ENCODE assay signal across 3 cellular contexts in the genomic region with DNA sequence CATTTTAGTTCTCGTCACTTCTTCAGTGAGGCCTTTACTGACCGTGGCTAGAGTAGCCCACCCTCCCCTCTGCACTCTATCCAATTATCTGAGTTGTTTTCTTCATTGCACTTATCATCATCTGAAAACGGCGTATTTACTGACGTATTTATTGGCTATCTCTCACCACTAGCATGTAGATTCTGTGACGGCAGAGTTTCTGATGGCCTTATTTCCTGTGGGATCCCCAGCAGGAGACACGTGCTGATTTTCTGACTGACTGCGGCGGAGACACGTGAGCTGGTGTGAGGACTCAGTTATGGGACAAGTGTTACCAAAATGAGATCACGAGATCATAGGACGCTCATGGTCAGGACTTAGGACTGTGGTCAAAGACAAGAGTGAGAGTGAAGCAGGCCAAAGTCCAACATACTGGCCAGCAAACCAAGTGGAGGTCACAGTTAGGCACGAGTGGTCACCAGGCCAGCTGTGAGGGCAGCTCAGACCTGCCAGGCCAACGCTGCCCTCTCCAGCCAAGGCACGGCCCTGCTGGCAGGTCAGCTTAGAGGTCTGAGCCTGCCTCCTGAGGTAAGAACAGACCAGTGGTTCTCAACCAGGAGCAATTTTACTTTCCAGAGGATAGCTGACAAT.
TF ChIP-seq lines count a peak whose summit lies in the region.

No MANE protein-coding gene starts in this region.

TF ChIP-seq in GM23338, 12 proteins besides CTCF, POLR2A, EP300 and RAD21 (continues in another document):
- TF ChIP-seq NANOG (IDR thresholded peaks at IDR 0.05; ENCODE audit: borderline replicate concordance): no peak
- TF ChIP-seq, protein P1, sequence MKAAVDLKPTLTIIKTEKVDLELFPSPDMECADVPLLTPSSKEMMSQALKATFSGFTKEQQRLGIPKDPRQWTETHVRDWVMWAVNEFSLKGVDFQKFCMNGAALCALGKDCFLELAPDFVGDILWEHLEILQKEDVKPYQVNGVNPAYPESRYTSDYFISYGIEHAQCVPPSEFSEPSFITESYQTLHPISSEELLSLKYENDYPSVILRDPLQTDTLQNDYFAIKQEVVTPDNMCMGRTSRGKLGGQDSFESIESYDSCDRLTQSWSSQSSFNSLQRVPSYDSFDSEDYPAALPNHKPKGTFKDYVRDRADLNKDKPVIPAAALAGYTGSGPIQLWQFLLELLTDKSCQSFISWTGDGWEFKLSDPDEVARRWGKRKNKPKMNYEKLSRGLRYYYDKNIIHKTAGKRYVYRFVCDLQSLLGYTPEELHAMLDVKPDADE (IDR thresholded peaks at IDR 0.05): no peak

TF ChIP-seq in H1, 55 proteins besides CTCF, POLR2A, EP300 and RAD21:
- TF ChIP-seq RXRA (IDR thresholded peaks at IDR 0.05; ENCODE audit: insufficient read depth, low read depth, low read length) (no peak), EGR1 (IDR thresholded peaks at IDR 0.05; ENCODE audit: borderline replicate concordance, low read depth, low read length) (no peak), CEBPB (IDR thresholded peaks at IDR 0.05; ENCODE audit: low read depth, low read length) (no peak), CHD2 (IDR thresholded peaks at IDR 0.05; ENCODE audit: low read length) (no peak), SP4 (IDR thresholded peaks at IDR 0.05; ENCODE audit: low read length) (no peak), SP1 (IDR thresholded peaks at IDR 0.05; ENCODE audit: low read depth, low read length) (no peak), CBX5 (IDR thresholded peaks at IDR 0.05; ENCODE audit: low read depth, low read length) (no peak), CTBP2 (IDR thresholded peaks at IDR 0.05; ENCODE audit: borderline replicate concordance, insufficient read depth, insufficient read length, low read length) (no peak)
- TF ChIP-seq, protein P2, sequence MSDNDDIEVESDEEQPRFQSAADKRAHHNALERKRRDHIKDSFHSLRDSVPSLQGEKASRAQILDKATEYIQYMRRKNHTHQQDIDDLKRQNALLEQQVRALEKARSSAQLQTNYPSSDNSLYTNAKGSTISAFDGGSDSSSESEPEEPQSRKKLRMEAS (IDR thresholded peaks at IDR 0.05): no peak

TF ChIP-seq in HepG2, 621 proteins besides CTCF, POLR2A, EP300 and RAD21 (continues in another document):
- no peak for TF ChIP-seq ZMAT3 (CRISPR knock-in tag; conservative IDR thresholded peaks at IDR 0.05)
- TF ChIP-seq ZNF737 (CRISPR knock-in tag; IDR thresholded peaks at IDR 0.05; ENCODE audit: borderline replicate concordance): no peak
- no peak for TF ChIP-seq CEBPB (IDR thresholded peaks at IDR 0.05; ENCODE audit: borderline replicate concordance, low read depth, low read length)
- 0 out of 2 replicates have a peak, but pooled peaks have one; percentile 7 for TF ChIP-seq HNF4G (IDR thresholded peaks at IDR 0.05; ENCODE audit: borderline replicate concordance, low read depth, low read length)
- no peak for TF ChIP-seq HNF4G (CRISPR knock-in tag; IDR thresholded peaks at IDR 0.05; ENCODE audit: borderline replicate concordance, low read depth)
- TF ChIP-seq, protein P3, sequence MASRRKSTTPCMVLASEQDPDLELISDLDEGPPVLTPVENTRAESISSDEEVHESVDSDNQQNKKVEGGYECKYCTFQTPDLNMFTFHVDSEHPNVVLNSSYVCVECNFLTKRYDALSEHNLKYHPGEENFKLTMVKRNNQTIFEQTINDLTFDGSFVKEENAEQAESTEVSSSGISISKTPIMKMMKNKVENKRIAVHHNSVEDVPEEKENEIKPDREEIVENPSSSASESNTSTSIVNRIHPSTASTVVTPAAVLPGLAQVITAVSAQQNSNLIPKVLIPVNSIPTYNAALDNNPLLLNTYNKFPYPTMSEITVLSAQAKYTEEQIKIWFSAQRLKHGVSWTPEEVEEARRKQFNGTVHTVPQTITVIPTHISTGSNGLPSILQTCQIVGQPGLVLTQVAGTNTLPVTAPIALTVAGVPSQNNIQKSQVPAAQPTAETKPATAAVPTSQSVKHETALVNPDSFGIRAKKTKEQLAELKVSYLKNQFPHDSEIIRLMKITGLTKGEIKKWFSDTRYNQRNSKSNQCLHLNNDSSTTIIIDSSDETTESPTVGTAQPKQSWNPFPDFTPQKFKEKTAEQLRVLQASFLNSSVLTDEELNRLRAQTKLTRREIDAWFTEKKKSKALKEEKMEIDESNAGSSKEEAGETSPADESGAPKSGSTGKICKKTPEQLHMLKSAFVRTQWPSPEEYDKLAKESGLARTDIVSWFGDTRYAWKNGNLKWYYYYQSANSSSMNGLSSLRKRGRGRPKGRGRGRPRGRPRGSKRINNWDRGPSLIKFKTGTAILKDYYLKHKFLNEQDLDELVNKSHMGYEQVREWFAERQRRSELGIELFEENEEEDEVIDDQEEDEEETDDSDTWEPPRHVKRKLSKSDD (CRISPR knock-in tag; IDR thresholded peaks at IDR 0.05; ENCODE audit: low read depth): no peak
- peak; percentile 84 for TF ChIP-seq HNF4A (CRISPR knock-in tag; IDR thresholded peaks at IDR 0.05)
- TF ChIP-seq, protein P4, sequence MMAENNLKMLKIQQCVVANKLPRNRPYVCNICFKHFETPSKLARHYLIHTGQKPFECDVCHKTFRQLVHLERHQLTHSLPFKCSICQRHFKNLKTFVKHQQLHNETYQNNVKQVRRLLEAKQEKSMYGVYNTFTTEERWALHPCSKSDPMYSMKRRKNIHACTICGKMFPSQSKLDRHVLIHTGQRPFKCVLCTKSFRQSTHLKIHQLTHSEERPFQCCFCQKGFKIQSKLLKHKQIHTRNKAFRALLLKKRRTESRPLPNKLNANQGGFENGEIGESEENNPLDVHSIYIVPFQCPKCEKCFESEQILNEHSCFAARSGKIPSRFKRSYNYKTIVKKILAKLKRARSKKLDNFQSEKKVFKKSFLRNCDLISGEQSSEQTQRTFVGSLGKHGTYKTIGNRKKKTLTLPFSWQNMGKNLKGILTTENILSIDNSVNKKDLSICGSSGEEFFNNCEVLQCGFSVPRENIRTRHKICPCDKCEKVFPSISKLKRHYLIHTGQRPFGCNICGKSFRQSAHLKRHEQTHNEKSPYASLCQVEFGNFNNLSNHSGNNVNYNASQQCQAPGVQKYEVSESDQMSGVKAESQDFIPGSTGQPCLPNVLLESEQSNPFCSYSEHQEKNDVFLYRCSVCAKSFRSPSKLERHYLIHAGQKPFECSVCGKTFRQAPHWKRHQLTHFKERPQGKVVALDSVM (CRISPR knock-in tag; IDR thresholded peaks at IDR 0.05): no peak
- TF ChIP-seq ZNF850 (CRISPR knock-in tag; conservative IDR thresholded peaks at IDR 0.05): no peak
- TF ChIP-seq ZNF205 (CRISPR knock-in tag; IDR thresholded peaks at IDR 0.05): no peak
- TF ChIP-seq ZSCAN30 (CRISPR knock-in tag; IDR thresholded peaks at IDR 0.05): no peak
- TF ChIP-seq MED13 (CRISPR knock-in tag; IDR thresholded peaks at IDR 0.05): no peak
- TF ChIP-seq ZNF251 (CRISPR knock-in tag; IDR thresholded peaks at IDR 0.05): no peak
- 0 out of 2 replicates have a peak, but pooled peaks have one; percentile 24 for TF ChIP-seq ARNTL (CRISPR knock-in tag; IDR thresholded peaks at IDR 0.05)
- TF ChIP-seq, protein P5, sequence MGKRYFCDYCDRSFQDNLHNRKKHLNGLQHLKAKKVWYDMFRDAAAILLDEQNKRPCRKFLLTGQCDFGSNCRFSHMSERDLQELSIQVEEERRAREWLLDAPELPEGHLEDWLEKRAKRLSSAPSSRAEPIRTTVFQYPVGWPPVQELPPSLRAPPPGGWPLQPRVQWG (CRISPR knock-in tag; IDR thresholded peaks at IDR 0.05; ENCODE audit: borderline replicate concordance, low read depth): no peak
- no peak for TF ChIP-seq EHMT2 (IDR thresholded peaks at IDR 0.05; ENCODE audit: borderline replicate concordance, low read depth, low read length)
- peak; percentile 41; the same call in 1 of the 2 replicates for TF ChIP-seq BHLHE40 (IDR thresholded peaks at IDR 0.05; ENCODE audit: low read length)
- TF ChIP-seq, protein P6, sequence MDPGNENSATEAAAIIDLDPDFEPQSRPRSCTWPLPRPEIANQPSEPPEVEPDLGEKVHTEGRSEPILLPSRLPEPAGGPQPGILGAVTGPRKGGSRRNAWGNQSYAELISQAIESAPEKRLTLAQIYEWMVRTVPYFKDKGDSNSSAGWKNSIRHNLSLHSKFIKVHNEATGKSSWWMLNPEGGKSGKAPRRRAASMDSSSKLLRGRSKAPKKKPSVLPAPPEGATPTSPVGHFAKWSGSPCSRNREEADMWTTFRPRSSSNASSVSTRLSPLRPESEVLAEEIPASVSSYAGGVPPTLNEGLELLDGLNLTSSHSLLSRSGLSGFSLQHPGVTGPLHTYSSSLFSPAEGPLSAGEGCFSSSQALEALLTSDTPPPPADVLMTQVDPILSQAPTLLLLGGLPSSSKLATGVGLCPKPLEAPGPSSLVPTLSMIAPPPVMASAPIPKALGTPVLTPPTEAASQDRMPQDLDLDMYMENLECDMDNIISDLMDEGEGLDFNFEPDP (CRISPR knock-in tag; conservative IDR thresholded peaks at IDR 0.05): no peak
- TF ChIP-seq FOSL2 (CRISPR knock-in tag; IDR thresholded peaks at IDR 0.05): no peak
- TF ChIP-seq, protein P7, sequence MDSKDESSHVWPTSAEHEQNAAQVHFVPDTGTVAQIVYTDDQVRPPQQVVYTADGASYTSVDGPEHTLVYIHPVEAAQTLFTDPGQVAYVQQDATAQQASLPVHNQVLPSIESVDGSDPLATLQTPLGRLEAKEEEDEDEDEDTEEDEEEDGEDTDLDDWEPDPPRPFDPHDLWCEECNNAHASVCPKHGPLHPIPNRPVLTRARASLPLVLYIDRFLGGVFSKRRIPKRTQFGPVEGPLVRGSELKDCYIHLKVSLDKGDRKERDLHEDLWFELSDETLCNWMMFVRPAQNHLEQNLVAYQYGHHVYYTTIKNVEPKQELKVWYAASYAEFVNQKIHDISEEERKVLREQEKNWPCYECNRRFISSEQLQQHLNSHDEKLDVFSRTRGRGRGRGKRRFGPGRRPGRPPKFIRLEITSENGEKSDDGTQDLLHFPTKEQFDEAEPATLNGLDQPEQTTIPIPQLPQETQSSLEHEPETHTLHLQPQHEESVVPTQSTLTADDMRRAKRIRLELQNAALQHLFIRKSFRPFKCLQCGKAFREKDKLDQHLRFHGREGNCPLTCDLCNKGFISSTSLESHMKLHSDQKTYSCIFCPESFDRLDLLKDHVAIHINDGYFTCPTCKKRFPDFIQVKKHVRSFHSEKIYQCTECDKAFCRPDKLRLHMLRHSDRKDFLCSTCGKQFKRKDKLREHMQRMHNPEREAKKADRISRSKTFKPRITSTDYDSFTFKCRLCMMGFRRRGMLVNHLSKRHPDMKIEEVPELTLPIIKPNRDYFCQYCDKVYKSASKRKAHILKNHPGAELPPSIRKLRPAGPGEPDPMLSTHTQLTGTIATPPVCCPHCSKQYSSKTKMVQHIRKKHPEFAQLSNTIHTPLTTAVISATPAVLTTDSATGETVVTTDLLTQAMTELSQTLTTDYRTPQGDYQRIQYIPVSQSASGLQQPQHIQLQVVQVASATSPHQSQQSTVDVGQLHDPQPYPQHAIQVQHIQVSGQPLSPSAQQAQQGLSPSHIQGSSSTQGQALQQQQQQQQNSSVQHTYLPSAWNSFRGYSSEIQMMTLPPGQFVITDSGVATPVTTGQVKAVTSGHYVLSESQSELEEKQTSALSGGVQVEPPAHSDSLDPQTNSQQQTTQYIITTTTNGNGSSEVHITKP (CRISPR knock-in tag; IDR thresholded peaks at IDR 0.05; ENCODE audit: low read depth): no peak
- TF ChIP-seq SAFB2 (CRISPR knock-in tag; IDR thresholded peaks at IDR 0.05; ENCODE audit: borderline replicate concordance, low read depth): no peak
- TF ChIP-seq SMAD3 (CRISPR knock-in tag; IDR thresholded peaks at IDR 0.05): no peak
- TF ChIP-seq, protein P8, sequence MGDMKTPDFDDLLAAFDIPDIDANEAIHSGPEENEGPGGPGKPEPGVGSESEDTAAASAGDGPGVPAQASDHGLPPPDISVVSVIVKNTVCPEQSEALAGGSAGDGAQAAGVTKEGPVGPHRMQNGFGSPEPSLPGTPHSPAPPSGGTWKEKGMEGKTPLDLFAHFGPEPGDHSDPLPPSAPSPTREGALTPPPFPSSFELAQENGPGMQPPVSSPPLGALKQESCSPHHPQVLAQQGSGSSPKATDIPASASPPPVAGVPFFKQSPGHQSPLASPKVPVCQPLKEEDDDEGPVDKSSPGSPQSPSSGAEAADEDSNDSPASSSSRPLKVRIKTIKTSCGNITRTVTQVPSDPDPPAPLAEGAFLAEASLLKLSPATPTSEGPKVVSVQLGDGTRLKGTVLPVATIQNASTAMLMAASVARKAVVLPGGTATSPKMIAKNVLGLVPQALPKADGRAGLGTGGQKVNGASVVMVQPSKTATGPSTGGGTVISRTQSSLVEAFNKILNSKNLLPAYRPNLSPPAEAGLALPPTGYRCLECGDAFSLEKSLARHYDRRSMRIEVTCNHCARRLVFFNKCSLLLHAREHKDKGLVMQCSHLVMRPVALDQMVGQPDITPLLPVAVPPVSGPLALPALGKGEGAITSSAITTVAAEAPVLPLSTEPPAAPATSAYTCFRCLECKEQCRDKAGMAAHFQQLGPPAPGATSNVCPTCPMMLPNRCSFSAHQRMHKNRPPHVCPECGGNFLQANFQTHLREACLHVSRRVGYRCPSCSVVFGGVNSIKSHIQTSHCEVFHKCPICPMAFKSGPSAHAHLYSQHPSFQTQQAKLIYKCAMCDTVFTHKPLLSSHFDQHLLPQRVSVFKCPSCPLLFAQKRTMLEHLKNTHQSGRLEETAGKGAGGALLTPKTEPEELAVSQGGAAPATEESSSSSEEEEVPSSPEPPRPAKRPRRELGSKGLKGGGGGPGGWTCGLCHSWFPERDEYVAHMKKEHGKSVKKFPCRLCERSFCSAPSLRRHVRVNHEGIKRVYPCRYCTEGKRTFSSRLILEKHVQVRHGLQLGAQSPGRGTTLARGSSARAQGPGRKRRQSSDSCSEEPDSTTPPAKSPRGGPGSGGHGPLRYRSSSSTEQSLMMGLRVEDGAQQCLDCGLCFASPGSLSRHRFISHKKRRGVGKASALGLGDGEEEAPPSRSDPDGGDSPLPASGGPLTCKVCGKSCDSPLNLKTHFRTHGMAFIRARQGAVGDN (CRISPR knock-in tag; IDR thresholded peaks at IDR 0.05): 0 out of 2 replicates have a peak, but pooled peaks have one; percentile 33
- no peak for TF ChIP-seq POLR2G (IDR thresholded peaks at IDR 0.05; ENCODE audit: low read depth, low read length)
- no peak for TF ChIP-seq RBM22 (optimal IDR thresholded peaks at IDR 0.05; ENCODE audit: low read length)
- no peak for TF ChIP-seq RARG (CRISPR knock-in tag; IDR thresholded peaks at IDR 0.05; ENCODE audit: low read depth)
- TF ChIP-seq ATF1 (CRISPR knock-in tag; IDR thresholded peaks at IDR 0.05): no peak
- TF ChIP-seq, protein P9, sequence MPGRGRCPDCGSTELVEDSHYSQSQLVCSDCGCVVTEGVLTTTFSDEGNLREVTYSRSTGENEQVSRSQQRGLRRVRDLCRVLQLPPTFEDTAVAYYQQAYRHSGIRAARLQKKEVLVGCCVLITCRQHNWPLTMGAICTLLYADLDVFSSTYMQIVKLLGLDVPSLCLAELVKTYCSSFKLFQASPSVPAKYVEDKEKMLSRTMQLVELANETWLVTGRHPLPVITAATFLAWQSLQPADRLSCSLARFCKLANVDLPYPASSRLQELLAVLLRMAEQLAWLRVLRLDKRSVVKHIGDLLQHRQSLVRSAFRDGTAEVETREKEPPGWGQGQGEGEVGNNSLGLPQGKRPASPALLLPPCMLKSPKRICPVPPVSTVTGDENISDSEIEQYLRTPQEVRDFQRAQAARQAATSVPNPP (CRISPR knock-in tag; IDR thresholded peaks at IDR 0.05): no peak
- TF ChIP-seq ZNF569 (CRISPR knock-in tag; IDR thresholded peaks at IDR 0.05; ENCODE audit: borderline replicate concordance): no peak
